Comparison of ENCODE assay signal across 8 cellular contexts in the genomic region with DNA sequence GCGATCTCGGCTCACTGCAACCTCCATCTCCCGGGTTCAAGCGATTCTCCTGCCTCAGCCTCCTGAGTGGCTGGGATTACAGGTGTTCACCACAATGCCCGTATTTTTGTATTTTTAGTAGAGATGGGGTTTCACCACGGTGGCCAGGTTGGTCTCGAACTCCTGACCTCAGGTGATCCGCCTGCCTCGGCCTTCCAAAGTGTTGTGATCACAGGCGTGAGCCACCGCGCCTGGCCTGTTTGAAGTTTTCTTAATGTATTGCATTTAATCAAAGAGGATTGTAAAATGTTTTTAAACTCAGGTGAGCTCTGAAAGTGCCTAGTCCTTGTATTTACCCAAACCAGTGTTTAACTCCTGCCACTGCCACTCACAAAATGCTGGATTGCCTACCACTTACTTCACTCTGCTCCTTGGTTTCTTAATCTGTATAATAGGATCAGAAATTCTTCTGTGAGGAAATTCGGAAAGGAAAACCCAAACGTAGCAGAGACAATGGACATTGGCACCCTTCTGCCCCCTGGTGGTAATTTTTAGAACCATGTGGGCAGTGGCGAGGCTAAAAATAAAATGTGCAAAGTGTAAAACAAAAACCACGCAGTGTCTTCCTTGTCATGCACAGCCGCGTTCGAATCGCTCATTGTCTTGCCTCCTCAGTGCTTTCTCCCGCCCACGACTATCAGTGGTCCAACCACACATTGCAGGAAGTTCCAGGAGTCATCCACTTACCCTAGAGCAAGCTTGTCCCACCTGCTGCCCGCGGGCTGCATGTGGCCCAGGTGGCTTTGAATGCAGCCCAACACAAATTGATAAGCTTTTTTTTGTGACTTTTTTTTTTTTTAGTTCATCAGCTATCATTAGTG. TPM values are rescaled to one million over a fixed set of nuclear protein-coding genes. Genes with fewer than 3 reads are reported as not detected.
DNase-seq lines count a peak whose midpoint lies in the region; ATAC-seq and TF ChIP-seq lines count a peak whose summit lies in the region.

No MANE protein-coding gene starts in this region.

- H3K4me1 Mint-ChIP-seq in activated T-helper 17 cell treated with anti-CD3 and anti-CD28 coated beads, Interleukin-2, amount 50 U/mL, for 72 hours: peaks cover 8% of the 10 kb centered on the region
- peaks cover 13% of the 10 kb centered on the region for H3K4me1 Mint-ChIP-seq in type B pancreatic cell (ENCODE audit: unreplicated experiment)

- TF ChIP-seq CTCF in type B pancreatic cell (conservative IDR thresholded peaks at IDR 0.05): peak; percentile 95

- H3K4me3 Mint-ChIP-seq in activated T-helper 17 cell treated with anti-CD3 and anti-CD28 coated beads, Interleukin-2, amount 50 U/mL, for 72 hours: peak overlapping the region; percentile 78
- H3K4me3 Mint-ChIP-seq in type B pancreatic cell: no peak overlapping the region

- no peaks in the 10 kb centered on the region for H3K36me3 Mint-ChIP-seq in activated T-helper 17 cell treated with anti-CD3 and anti-CD28 coated beads, Interleukin-2, amount 50 U/mL, for 72 hours (ENCODE audit: low read depth)
- H3K36me3 Mint-ChIP-seq in type B pancreatic cell: no peaks in the 10 kb centered on the region

- no peaks in the 10 kb centered on the region for H3K9me3 Mint-ChIP-seq in activated T-helper 17 cell treated with anti-CD3 and anti-CD28 coated beads, Interleukin-2, amount 50 U/mL, for 72 hours
- H3K9me3 Mint-ChIP-seq in type B pancreatic cell: no peaks in the 10 kb centered on the region

- peak; percentile 89 for DNase-seq in DMS79 treated with DMSO at 0.1 percent for 48 hours (lab: John Stamatoyannopoulos, UW)
- DNase-seq in KG1 (lab: John Stamatoyannopoulos, UW): peak; percentile 70
- peak; percentile 58 for DNase-seq in RKO (ENCODE audit: low spot score)
- DNase-seq in germinal center (ENCODE audit: low spot score): peak; percentile 64
- DNase-seq in pons (ENCODE audit: low spot score): peak; percentile 74
- no peak for DNase-seq in type B pancreatic cell (ENCODE audit: extremely low spot score, unreplicated experiment)

- ATAC-seq in GM21576 (IDR thresholded peaks at IDR 0.05; ENCODE audit: unreplicated experiment): peak; percentile 81
- ATAC-seq in activated T-helper 17 cell treated with anti-CD3 and anti-CD28 coated beads, Interleukin-2, amount 50 U/mL, for 72 hours (replicated peaks): peak; percentile 90

- no peaks in the 10 kb centered on the region for H3K27me3 Mint-ChIP-seq in activated T-helper 17 cell treated with anti-CD3 and anti-CD28 coated beads, Interleukin-2, amount 50 U/mL, for 72 hours
- H3K27me3 Mint-ChIP-seq in type B pancreatic cell: no peaks in the 10 kb centered on the region

- peak overlapping the region; percentile 90 for H3K27ac Mint-ChIP-seq in activated T-helper 17 cell treated with anti-CD3 and anti-CD28 coated beads, Interleukin-2, amount 50 U/mL, for 72 hours
- H3K27ac Mint-ChIP-seq in type B pancreatic cell: no peak overlapping the region

RNA-seq across cellular contexts. Expression of a gene that starts 27.3 kb away (rescaled TPM):
- total RNA-seq in activated T-helper 17 cell treated with anti-CD3 and anti-CD28 coated beads, Interleukin-2, amount 50 U/mL, for 72 hours: 1 to 10 TPM; 3.7 to 4.5 TPM
- total RNA-seq in type B pancreatic cell (ENCODE audit: low replicate concordance): 1.1 and 4.5 TPM in 2 replicates

RNA-seq across cellular contexts. Expression of a gene that starts 27.4 kb away (rescaled TPM):
- 10 to 100 TPM; 38.6 to 52.8 TPM for total RNA-seq in activated T-helper 17 cell treated with anti-CD3 and anti-CD28 coated beads, Interleukin-2, amount 50 U/mL, for 72 hours
- total RNA-seq in type B pancreatic cell (ENCODE audit: low replicate concordance): 20.0 and 26.9 TPM in 2 replicates

RNA-seq across cellular contexts. Expression of a gene that starts 45.3 kb away (rescaled TPM):
- total RNA-seq in activated T-helper 17 cell treated with anti-CD3 and anti-CD28 coated beads, Interleukin-2, amount 50 U/mL, for 72 hours: 10 to 100 TPM; 26.5 to 42.3 TPM
- 0.50 and 0.68 TPM in 2 replicates for total RNA-seq in type B pancreatic cell (ENCODE audit: low replicate concordance)

RNA-seq across cellular contexts. Expression of a gene that starts 54.9 kb away (rescaled TPM):
- 100 to 1,000 TPM in 1 of 2 donors, 10 to 100 TPM in 1; 94.8 to 108 TPM for total RNA-seq in activated T-helper 17 cell treated with anti-CD3 and anti-CD28 coated beads, Interleukin-2, amount 50 U/mL, for 72 hours
- total RNA-seq in type B pancreatic cell (ENCODE audit: low replicate concordance): 56.8 and 58.6 TPM in 2 replicates

Comparison
In these comparisons a context has a peak if more than half of its experiments do, and no peak if none do; other contexts are left out.
1. RNA of a gene that starts 45.3 kb away (total RNA-seq): 26.5 to 42.3 TPM in activated T-helper 17 cell treated with anti-CD3 and anti-CD28 coated beads, Interleukin-2, amount 50 U/mL, for 72 hours; 0.50 to 0.68 TPM in type B pancreatic cell; every median in the first group is over 10 times any median in the second.